In genomic region chr17:82242698-82242976, GRCh38 we compare ENCODE assay signal across 1 cellular context.
TF ChIP-seq lines count a peak whose summit lies in the region.

No MANE protein-coding gene starts in this region.

TF ChIP-seq in liver, 16 proteins besides CTCF, POLR2A, EP300 and RAD21 (continued from another document):
- TF ChIP-seq, protein P1, sequence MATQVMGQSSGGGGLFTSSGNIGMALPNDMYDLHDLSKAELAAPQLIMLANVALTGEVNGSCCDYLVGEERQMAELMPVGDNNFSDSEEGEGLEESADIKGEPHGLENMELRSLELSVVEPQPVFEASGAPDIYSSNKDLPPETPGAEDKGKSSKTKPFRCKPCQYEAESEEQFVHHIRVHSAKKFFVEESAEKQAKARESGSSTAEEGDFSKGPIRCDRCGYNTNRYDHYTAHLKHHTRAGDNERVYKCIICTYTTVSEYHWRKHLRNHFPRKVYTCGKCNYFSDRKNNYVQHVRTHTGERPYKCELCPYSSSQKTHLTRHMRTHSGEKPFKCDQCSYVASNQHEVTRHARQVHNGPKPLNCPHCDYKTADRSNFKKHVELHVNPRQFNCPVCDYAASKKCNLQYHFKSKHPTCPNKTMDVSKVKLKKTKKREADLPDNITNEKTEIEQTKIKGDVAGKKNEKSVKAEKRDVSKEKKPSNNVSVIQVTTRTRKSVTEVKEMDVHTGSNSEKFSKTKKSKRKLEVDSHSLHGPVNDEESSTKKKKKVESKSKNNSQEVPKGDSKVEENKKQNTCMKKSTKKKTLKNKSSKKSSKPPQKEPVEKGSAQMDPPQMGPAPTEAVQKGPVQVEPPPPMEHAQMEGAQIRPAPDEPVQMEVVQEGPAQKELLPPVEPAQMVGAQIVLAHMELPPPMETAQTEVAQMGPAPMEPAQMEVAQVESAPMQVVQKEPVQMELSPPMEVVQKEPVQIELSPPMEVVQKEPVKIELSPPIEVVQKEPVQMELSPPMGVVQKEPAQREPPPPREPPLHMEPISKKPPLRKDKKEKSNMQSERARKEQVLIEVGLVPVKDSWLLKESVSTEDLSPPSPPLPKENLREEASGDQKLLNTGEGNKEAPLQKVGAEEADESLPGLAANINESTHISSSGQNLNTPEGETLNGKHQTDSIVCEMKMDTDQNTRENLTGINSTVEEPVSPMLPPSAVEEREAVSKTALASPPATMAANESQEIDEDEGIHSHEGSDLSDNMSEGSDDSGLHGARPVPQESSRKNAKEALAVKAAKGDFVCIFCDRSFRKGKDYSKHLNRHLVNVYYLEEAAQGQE (IDR thresholded peaks at IDR 0.05), result no peak
- no peak for TF ChIP-seq HNF4G (IDR thresholded peaks at IDR 0.05)
- TF ChIP-seq, protein P2, sequence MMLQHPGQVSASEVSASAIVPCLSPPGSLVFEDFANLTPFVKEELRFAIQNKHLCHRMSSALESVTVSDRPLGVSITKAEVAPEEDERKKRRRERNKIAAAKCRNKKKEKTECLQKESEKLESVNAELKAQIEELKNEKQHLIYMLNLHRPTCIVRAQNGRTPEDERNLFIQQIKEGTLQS (IDR thresholded peaks at IDR 0.05), result no peak
- no peak for TF ChIP-seq YY1 (IDR thresholded peaks at IDR 0.05)
- TF ChIP-seq FOXA2 (IDR thresholded peaks at IDR 0.05), result no peak
- no peak for TF ChIP-seq GABPA (IDR thresholded peaks at IDR 0.05 in 1 of 2, conservative IDR thresholded peaks at IDR 0.05 in 1 of 2)
- TF ChIP-seq TAF1 (conservative IDR thresholded peaks at IDR 0.05), result no peak
- no peak for TF ChIP-seq MAX (IDR thresholded peaks at IDR 0.05)
- no peak for TF ChIP-seq NR2F2 (IDR thresholded peaks at IDR 0.05)
- no peak for TF ChIP-seq FOXA1 (IDR thresholded peaks at IDR 0.05)
